Comparison of ENCODE assay signal across 1 cellular context in genomic region chr5:2877520-2877919, GRCh38.
TF ChIP-seq lines count a peak whose summit lies in the region.

No MANE protein-coding gene starts in this region.

TF ChIP-seq in H1, 55 proteins besides CTCF, POLR2A, EP300 and RAD21:
- TF ChIP-seq SP2 (IDR thresholded peaks at IDR 0.05; ENCODE audit: low read length) (no peak), MAFK (IDR thresholded peaks at IDR 0.05; ENCODE audit: low read depth, low read length) (no peak), CREB1 (IDR thresholded peaks at IDR 0.05) (no peak), CTBP2 (IDR thresholded peaks at IDR 0.05; ENCODE audit: borderline replicate concordance, insufficient read depth, insufficient read length, low read length) (no peak), CHD7 (IDR thresholded peaks at IDR 0.05; ENCODE audit: insufficient replicate concordance, low read length) (no peak), ATF3 (IDR thresholded peaks at IDR 0.05; ENCODE audit: insufficient read depth, low read depth, low read length) (no peak), USF2 (IDR thresholded peaks at IDR 0.05; ENCODE audit: low read length) (no peak), RXRA (IDR thresholded peaks at IDR 0.05; ENCODE audit: insufficient read depth, low read depth, low read length) (no peak), RFX5 (IDR thresholded peaks at IDR 0.05; ENCODE audit: borderline replicate concordance, low read depth, low read length) (no peak), E2F6 (IDR thresholded peaks at IDR 0.05) (no peak), CBX5 (IDR thresholded peaks at IDR 0.05; ENCODE audit: low read depth, low read length) (no peak), CHD2 (IDR thresholded peaks at IDR 0.05; ENCODE audit: low read length) (no peak), ZNF274 (IDR thresholded peaks at IDR 0.05; ENCODE audit: borderline replicate concordance, extremely low read depth, low read length) (no peak), NRF1 (IDR thresholded peaks at IDR 0.05; ENCODE audit: low read depth, low read length) (no peak), FOSL1 (IDR thresholded peaks at IDR 0.05; ENCODE audit: insufficient read depth, low read depth, low read length) (no peak), SAP30 (IDR thresholded peaks at IDR 0.05; ENCODE audit: insufficient read depth, insufficient replicate concordance, low read length) (no peak), KDM5A (IDR thresholded peaks at IDR 0.05; ENCODE audit: low read length) (no peak)
